8 cellular contexts compared by ENCODE assay signal in the genomic region with DNA sequence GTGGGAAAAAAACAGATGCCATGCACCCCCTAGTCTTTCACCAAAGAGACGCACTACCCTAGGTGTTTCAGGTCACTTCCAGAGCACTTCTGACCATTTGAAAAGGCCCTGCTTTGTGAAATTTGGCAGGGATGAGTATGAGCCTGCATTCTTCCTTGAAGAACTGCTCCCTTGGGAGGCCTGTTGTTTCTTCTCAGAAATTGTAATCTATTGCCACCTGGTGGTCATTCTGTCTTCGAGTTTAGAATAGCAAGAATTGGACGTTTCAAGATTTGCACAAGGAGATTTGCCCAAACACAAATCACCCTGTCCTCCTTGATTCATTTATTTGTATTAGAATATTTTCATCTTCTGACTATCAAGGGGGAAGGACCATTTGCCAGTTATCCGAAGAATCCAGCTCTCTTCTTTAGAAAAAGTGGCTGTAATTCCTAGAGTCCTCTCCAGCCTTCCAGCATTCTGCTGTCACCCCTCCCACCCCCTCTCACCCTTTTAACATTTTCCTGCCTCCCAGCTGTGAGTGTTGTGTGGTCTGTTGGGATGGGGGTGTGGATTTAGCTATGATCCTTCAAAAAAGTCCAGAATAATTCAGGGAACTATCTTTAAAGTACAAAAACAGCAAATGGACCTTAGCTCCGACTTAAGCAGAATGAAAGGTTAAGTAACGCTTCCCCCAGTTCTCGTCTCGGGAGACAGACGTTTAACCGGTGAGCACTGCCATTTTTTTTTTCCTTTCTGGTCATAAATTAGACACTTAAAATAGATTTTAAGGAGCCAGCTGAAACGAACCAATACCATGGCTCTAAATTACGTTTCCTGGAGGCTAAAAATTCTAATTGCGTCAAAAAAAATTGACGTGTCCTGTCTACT. TPM values are rescaled to one million over a fixed set of nuclear protein-coding genes. Genes with fewer than 3 reads are reported as not detected.
DNase-seq lines count a peak whose midpoint lies in the region; ATAC-seq and TF ChIP-seq lines count a peak whose summit lies in the region.

No MANE protein-coding gene starts in this region.

- TF ChIP-seq CTCF in brain (conservative IDR thresholded peaks at IDR 0.05) = peak; percentile 94

- H3K4me1 Mint-ChIP-seq in brain (peaks cover 42% of the 10 kb centered on the region), immature natural killer cell (peaks cover 28 to 36% of the 10 kb centered on the region in 2 donors)

- DNase-seq in DMS 273 (lab: John Stamatoyannopoulos, UW; ENCODE audit: unreplicated experiment) (peak; percentile 95), HT-29 (ENCODE audit: low spot score) (peak; percentile 86), NCI-H526 treated with DMSO at 0.1 percent for 48 hours (lab: John Stamatoyannopoulos, UW) (peak; percentile 40), immature natural killer cell (peak; percentile 41 to 55 (median 44)), stromal cell of bone marrow (ENCODE audit: low read depth) (peak; percentile 88)
- DNase-seq in activated CD8-positive, alpha-beta memory T cell treated with anti-CD3 and anti-CD28 coated beads, Interleukin-2, amount 50 U/mL, for 48 hours = no peak

- H3K27me3 Mint-ChIP-seq in brain = peaks cover 49% of the 10 kb centered on the region
- H3K27me3 Mint-ChIP-seq in immature natural killer cell (ENCODE audit: low read depth in 3 of 3) = peaks cover 35 to 49% (median 43%) of the 10 kb centered on the region in 3 donors

- H3K4me3 Mint-ChIP-seq in brain (peak overlapping the region; percentile 81 to 92 (median 85)), immature natural killer cell (no peak overlapping the region)

- H3K36me3 Mint-ChIP-seq in brain (no peaks in the 10 kb centered on the region), immature natural killer cell (no peaks in the 10 kb centered on the region)

- H3K9me3 Mint-ChIP-seq in brain (peaks cover 0 to 11% (median 0%) of the 10 kb centered on the region in 5 experiments), immature natural killer cell (no peaks in the 10 kb centered on the region)

- no peak for ATAC-seq in GM21825 (IDR thresholded peaks at IDR 0.05; ENCODE audit: unreplicated experiment)

- H3K27ac Mint-ChIP-seq in brain (peak overlapping the region in 4 of 5 experiments; percentile 14 to 98 (median 84)), immature natural killer cell (no peak overlapping the region)

RNA-seq across cellular contexts. Expression of a gene that starts 3.7 kb away (rescaled TPM):
- total RNA-seq in HT-29 (2014; rRNA removed; shearing (Covaris generic)) = 22.6 and 29.8 TPM in 2 replicates
- polyA plus RNA-seq in brain (ENCODE audit: insufficient read depth, low read depth, low replicate concordance) (17.2 TPM), immature natural killer cell (not detected)

RNA-seq across cellular contexts. Expression of a gene that starts 42.8 kb away (rescaled TPM):
- 0.42 TPM in 1 of 2 replicates, not detected in the other for total RNA-seq in HT-29 (2014; rRNA removed; shearing (Covaris generic))
- polyA plus RNA-seq in brain (ENCODE audit: insufficient read depth, low read depth, low replicate concordance) = 1.1 TPM
- polyA plus RNA-seq in immature natural killer cell = not detected

Comparison
In these comparisons a context has a peak if more than half of its experiments do, and no peak if none do; other contexts are left out.
1. H3K27ac Mint-ChIP-seq: peak in brain (4 of 5); none in immature natural killer cell (0 of 6).
2. H3K4me3 Mint-ChIP-seq: peak in brain (5 of 5); none in immature natural killer cell (0 of 5).
3. RNA of a gene that starts 3.7 kb away (polyA plus RNA-seq): 17.2 TPM in brain (single experiment); not detected in immature natural killer cell; every median in the first group is over 10 times any median in the second.